Comparison of ENCODE assay signal across 8 cellular contexts in the genomic region with DNA sequence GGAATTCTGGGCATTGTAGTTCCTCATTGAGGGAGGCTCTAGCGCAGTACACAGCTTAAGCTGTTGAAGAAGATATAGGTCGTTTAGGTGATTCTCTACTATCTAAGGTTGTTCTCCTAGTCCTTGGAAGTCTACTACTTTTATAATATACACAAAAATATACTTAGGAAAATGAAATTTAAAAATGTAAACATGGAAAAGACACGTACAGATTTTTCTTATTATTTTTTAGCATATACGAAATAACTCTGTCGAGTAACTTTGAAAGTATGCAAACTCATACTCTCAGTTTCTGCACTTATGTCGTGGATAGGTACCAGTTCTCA. TPM values are rescaled to one million over a fixed set of nuclear protein-coding genes. Genes with fewer than 3 reads are reported as not detected.
DNase-seq lines count a peak whose midpoint lies in the region; ATAC-seq and TF ChIP-seq lines count a peak whose summit lies in the region.

No MANE protein-coding gene starts in this region.

- intact Hi-C loops in activated CD4-positive, alpha-beta T cell treated with anti-CD3 and anti-CD28 coated beads for 36 hours (cut with DNase I, micrococcal nuclease): loop anchor here (1.0 to 5.0 kb wide), 6 partner anchors 10 to 253 kb away; a partner anchor contains a TSS
- intact Hi-C loops in activated B cell treated with CpG ODN at 0.5 μM for 24 hours (cut with micrococcal nuclease) (loop anchor here (1.0 to 10.0 kb wide), 7 partner anchors 10 to 253 kb away; a partner anchor contains a TSS), stomach (cut with DNase I; ENCODE audit: low total_unique reads) (no loop called here)

- TF ChIP-seq POLR2A in stomach (IDR thresholded peaks at IDR 0.05): no peak

- 25 to 32% (median 32%) methylated on average over 6 of the region's 6 CpGs for WGBS in stomach, 5 donors

- DNase-seq in activated CD4-positive, alpha-beta T cell treated with anti-CD3 and anti-CD28 coated beads for 36 hours: no peak
- DNase-seq in activated CD4-positive, alpha-beta T cell treated with anti-CD3 and anti-CD28 coated beads for 4 hours: no peak
- DNase-seq in activated B cell treated with CpG ODN at 0.5 μM for 24 hours (no peak), stomach (no peak), inferior parietal cortex (ENCODE audit: extremely low spot score) (no peak)

- H3K36me3 ChIP-seq in iPS-18a (ENCODE audit: control insufficient read depth, low read depth, low read length) (peaks cover 3% of the 10 kb centered on the region), stomach (no peaks in the 10 kb centered on the region)

- no peaks in the 10 kb centered on the region for H3K9me3 Mint-ChIP-seq in activated CD4-positive, alpha-beta T cell treated with anti-CD3 and anti-CD28 coated beads for 36 hours (ENCODE audit: low read depth)
- H3K9me3 Mint-ChIP-seq in activated B cell treated with CpG ODN at 0.5 μM for 24 hours: no peaks in the 10 kb centered on the region

- H3K9me3 ChIP-seq in iPS-18a (ENCODE audit: control insufficient read depth, low read depth, low read length): no peaks in the 10 kb centered on the region
- H3K9me3 ChIP-seq in stomach: no peaks in the 10 kb centered on the region

- POLR2A ChIA-PET in activated CD4-positive, alpha-beta T cell treated with anti-CD3 and anti-CD28 coated beads for 36 hours (lab: Charles Lee): interaction anchor here (0.9 to 1.9 kb wide), 2 partner anchors 11 to 251 kb away, joined by 3 to 18 read pairs; a partner anchor contains a TSS
- POLR2A ChIA-PET in activated B cell treated with CpG ODN at 0.5 μM for 24 hours (lab: Charles Lee): interaction anchor here (0.7 to 2.3 kb wide), 3 partner anchors 11 to 253 kb away, joined by 3 to 29 read pairs (median 3); a partner anchor contains a TSS

- TF ChIP-seq EP300 in stomach (IDR thresholded peaks at IDR 0.05): no peak

- H3K27me3 Mint-ChIP-seq in activated CD4-positive, alpha-beta T cell treated with anti-CD3 and anti-CD28 coated beads for 36 hours: no peaks in the 10 kb centered on the region
- no peaks in the 10 kb centered on the region for H3K27me3 Mint-ChIP-seq in activated B cell treated with CpG ODN at 0.5 μM for 24 hours

- CTCF ChIA-PET in activated CD4-positive, alpha-beta T cell treated with anti-CD3 and anti-CD28 coated beads for 36 hours (lab: Charles Lee): interaction anchor here (0.6 to 2.8 kb wide), 5 partner anchors 9 to 353 kb away, joined by 3 to 18 read pairs (median 3); a partner anchor contains a TSS
- CTCF ChIA-PET in activated B cell treated with CpG ODN at 0.5 μM for 24 hours (lab: Charles Lee): interaction anchor here (1.7 kb wide), 1 partner anchor 10 kb away, joined by 7 read pairs; a partner anchor contains a TSS

- H3K4me1 Mint-ChIP-seq in activated CD4-positive, alpha-beta T cell treated with anti-CD3 and anti-CD28 coated beads for 36 hours: peaks cover 20% of the 10 kb centered on the region
- H3K4me1 Mint-ChIP-seq in activated B cell treated with CpG ODN at 0.5 μM for 24 hours: peaks cover 10% of the 10 kb centered on the region

- ATAC-seq in activated CD4-positive, alpha-beta T cell treated with anti-CD3 and anti-CD28 coated beads for 36 hours: no peak
- ATAC-seq in activated B cell treated with CpG ODN at 0.5 μM for 24 hours (ENCODE audit: low read depth) (no peak), HG03097 (IDR thresholded peaks at IDR 0.05; ENCODE audit: low FRiP score, unreplicated experiment) (no peak), HG03565 (IDR thresholded peaks at IDR 0.05; ENCODE audit: unreplicated experiment) (no peak)

- peak overlapping the region; percentile 97 for H3K4me3 Mint-ChIP-seq in activated CD4-positive, alpha-beta T cell treated with anti-CD3 and anti-CD28 coated beads for 36 hours
- peak overlapping the region; percentile 98 for H3K4me3 Mint-ChIP-seq in activated B cell treated with CpG ODN at 0.5 μM for 24 hours

- peak overlapping the region; percentile 96 for H3K4me3 ChIP-seq in iPS-18a (ENCODE audit: low read length)
- peak overlapping the region; percentile 56 to 88 (median 78) for H3K4me3 ChIP-seq in stomach

- H3K27me3 ChIP-seq in iPS-18a (ENCODE audit: control insufficient read depth, insufficient read depth, low read length) (peaks cover under 1% of the 10 kb centered on the region), stomach (no peaks in the 10 kb centered on the region)

- TF ChIP-seq CTCF in activated B cell treated with CpG ODN at 0.5 μM for 24 hours (IDR thresholded peaks at IDR 0.05): no peak
- no peak for TF ChIP-seq CTCF in stomach (IDR thresholded peaks at IDR 0.05)

- peak overlapping the region; percentile 85 for H3K9ac ChIP-seq in iPS-18a (ENCODE audit: low read length)

- H3K36me3 Mint-ChIP-seq in activated CD4-positive, alpha-beta T cell treated with anti-CD3 and anti-CD28 coated beads for 36 hours (ENCODE audit: low read depth): peaks cover 13% of the 10 kb centered on the region
- H3K36me3 Mint-ChIP-seq in activated B cell treated with CpG ODN at 0.5 μM for 24 hours (ENCODE audit: low read depth): peaks cover 12% of the 10 kb centered on the region

- H3K4me1 ChIP-seq in iPS-18a (ENCODE audit: control insufficient read depth, low read depth, low read length) (peaks cover 6% of the 10 kb centered on the region), stomach (peaks cover 10 to 25% (median 14%) of the 10 kb centered on the region in 4 donors)

- H3K27ac ChIP-seq in iPS-18a (ENCODE audit: low read length) (no peak overlapping the region), stomach (peak overlapping the region in 3 of 5 donors; percentile 77 to 86 (median 80))

- H3K27ac Mint-ChIP-seq in activated CD4-positive, alpha-beta T cell treated with anti-CD3 and anti-CD28 coated beads for 36 hours: peak overlapping the region; percentile 92
- peak overlapping the region; percentile 81 for H3K27ac Mint-ChIP-seq in activated B cell treated with CpG ODN at 0.5 μM for 24 hours

RNA-seq across cellular contexts. Expression of a gene that starts 0.3 kb away (rescaled TPM):
- 10 to 100 TPM; 29.8 to 39.7 TPM for total RNA-seq in activated CD4-positive, alpha-beta T cell treated with anti-CD3 and anti-CD28 coated beads for 36 hours
- total RNA-seq in activated B cell treated with CpG ODN at 0.5 μM for 24 hours (23.5 and 27.1 TPM in 2 replicates), stomach (10 to 100 TPM in 4 of 5 donors, 1 to 10 TPM in 1; 6.4 to 32.3 (median 23.5) TPM)
- 10 to 100 TPM in 2 of 3 donors, 1 to 10 TPM in 1; 4.0 to 37.2 (median 18.9) TPM for polyA plus RNA-seq in stomach

RNA-seq across cellular contexts. Expression of a gene that starts 10.2 kb away (rescaled TPM):
- total RNA-seq in activated CD4-positive, alpha-beta T cell treated with anti-CD3 and anti-CD28 coated beads for 36 hours: 10 to 100 TPM; 57.6 to 58.6 TPM
- 68.0 and 69.8 TPM in 2 replicates for total RNA-seq in activated B cell treated with CpG ODN at 0.5 μM for 24 hours
- total RNA-seq in stomach: 10 to 100 TPM; 26.1 to 69.9 (median 28.0) TPM
- polyA plus RNA-seq in stomach: 10 to 100 TPM; 22.0 to 98.8 (median 27.8) TPM
